ENCODE assay signal across 35 cellular contexts in genomic region chr3:191728186-191728585, GRCh38.
"Had no signal": no experiment of that assay in that cellular context is flagged by ENCODE, and none has a peak within 500 bp of the region (broad histone marks: within the 10 kb centered on the region; RNA-seq: fewer than 3 reads in every experiment).

No MANE protein-coding gene starts in this region.

- H3K9me3 ChIP-seq: MG63 had no signal

- H3K36me3 ChIP-seq: MG63 had no signal

- H3K27me3 ChIP-seq: MG63 had no signal

- H3K4me3 ChIP-seq: MG63 had no signal

- DNase-seq: Kasumi-1, MG63, MM.1S, MV-4-11, NCI-H1048, NCI-H1092, NCI-H1092 treated with DMSO at 0.1 percent for 48 hours, NCI-H1105, NCI-H1105 treated with DMSO at 0.1 percent for 48 hours, NCI-H1417, NCI-H1417 treated with DMSO at 0.1 percent for 48 hours, NCI-H1436, NCI-H1436 treated with DMSO at 0.1 percent for 48 hours, NCI-H146, NCI-H1694, NCI-H1694 treated with DMSO at 0.1 percent for 48 hours, NCI-H187, NCI-H187 treated with DMSO at 0.1 percent for 48 hours, NCI-H1930, NCI-H2029, NCI-H2029 treated with DMSO at 0.1 percent for 48 hours, NCI-H2081, NCI-H2081 treated with DMSO at 0.1 percent for 48 hours, NCI-H2107, NCI-H2171, NCI-H2171 treated with DMSO at 0.1 percent for 48 hours, NCI-H2227 treated with DMSO at 0.1 percent for 48 hours, NCI-H226, NCI-H345, NCI-H446, NCI-H446 treated with DMSO at 0.1 percent for 48 hours, NCI-H510A, NCI-H510A treated with DMSO at 0.1 percent for 48 hours, NCI-H524, NCI-H524 treated with DMSO at 0.1 percent for 48 hours had no signal
